ENCODE assay signal across 17 cellular contexts in genomic region chr11:115287266-115287665, GRCh38.
DNase-seq lines count a peak whose midpoint lies in the region; ATAC-seq and TF ChIP-seq lines count a peak whose summit lies in the region.
"Had no signal": no experiment of that assay in that cellular context is flagged by ENCODE, and none has a peak within 500 bp of the region (broad histone marks: within the 10 kb centered on the region; RNA-seq: fewer than 3 reads in every experiment).

No MANE protein-coding gene starts in this region.

- peaks cover 40% of the 10 kb centered on the region for H3K9me3 Mint-ChIP-seq in glutamatergic neuron (ENCODE audit: unreplicated experiment)

- H3K27me3 Mint-ChIP-seq in glutamatergic neuron (ENCODE audit: unreplicated experiment): peaks cover 17% of the 10 kb centered on the region

- no peak overlapping the region for H3K4me3 ChIP-seq in cardiac muscle cell
- no peak overlapping the region for H3K4me3 ChIP-seq in heart left ventricle
- no peak overlapping the region for H3K4me3 ChIP-seq in vagina
- no peak overlapping the region for H3K4me3 ChIP-seq in A673 (ENCODE audit: low read depth, low read length, poor library complexity, severe bottlenecking)

- no peaks in the 10 kb centered on the region for H3K36me3 Mint-ChIP-seq in glutamatergic neuron (ENCODE audit: unreplicated experiment)
- H3K36me3 Mint-ChIP-seq: CD4-positive, alpha-beta memory T cell had no signal

- POLR2A ChIA-PET in A673 (lab: Charles Lee; ENCODE audit: low non-redundant PET): no interaction called here

- peaks cover 49% of the 10 kb centered on the region for H3K4me1 ChIP-seq in cardiac muscle cell (ENCODE audit: low read depth)
- H3K4me1 ChIP-seq in heart left ventricle: peaks cover 0 to 27% (median 11%) of the 10 kb centered on the region in 12 donors
- H3K4me1 ChIP-seq in vagina: no peaks in the 10 kb centered on the region
- H3K4me1 ChIP-seq in A673 (ENCODE audit: insufficient read depth, low read length, poor library complexity, severe bottlenecking): no peaks in the 10 kb centered on the region

- 85 to 94% (median 87%) methylated on average over 6 of the region's 6 CpGs for WGBS in heart left ventricle, 4 donors

- DNase-seq in cardiac muscle cell (ENCODE audit: low read depth in 1 of 2, low spot score in 1 of 2): no peak
- DNase-seq in heart left ventricle: no peak
- DNase-seq in NCI-H510A (lab: John Stamatoyannopoulos, UW): peak; percentile 57
- DNase-seq in glutamatergic neuron: no peak
- no peak for DNase-seq in vagina (ENCODE audit: extremely low spot score in 2 of 2)
- DNase-seq in A673 (ENCODE audit: low spot score): no peak
- DNase-seq: BE2C; CD4-positive, alpha-beta memory T cell; EL; HCEC 1CT; Karpas-422; NCI-H1436 treated with DMSO at 0.1 percent for 48 hours; NCI-H524 treated with DMSO at 0.1 percent for 48 hours; T-helper 2 cell had no signal

- H3K27ac ChIP-seq in cardiac muscle cell: peak overlapping the region; percentile 44
- no peak overlapping the region for H3K27ac ChIP-seq in heart left ventricle
- no peak overlapping the region for H3K27ac ChIP-seq in vagina
- H3K27ac ChIP-seq in A673 (ENCODE audit: low read depth, low read length, poor library complexity, severe bottlenecking): no peak overlapping the region

- H3K27me3 ChIP-seq in cardiac muscle cell (no peaks in the 10 kb centered on the region), heart left ventricle (no peaks in the 10 kb centered on the region), vagina (no peaks in the 10 kb centered on the region), A673 (replicated peaks; ENCODE audit: insufficient read depth, low read depth, low read length, poor library complexity) (no peaks in the 10 kb centered on the region)
- H3K27me3 ChIP-seq: BE2C had no signal

- TF ChIP-seq CTCF in cardiac muscle cell (IDR thresholded peaks at IDR 0.05; ENCODE audit: low read depth, low read length) (no peak), heart left ventricle (IDR thresholded peaks at IDR 0.05) (no peak), glutamatergic neuron (IDR thresholded peaks at IDR 0.05; ENCODE audit: partially characterized antibody, unreplicated experiment) (no peak), vagina (IDR thresholded peaks at IDR 0.05) (no peak), A673 (conservative IDR thresholded peaks at IDR 0.05; ENCODE audit: low read depth, low read length) (no peak)

- TF ChIP-seq POLR2A in heart left ventricle (IDR thresholded peaks at IDR 0.05) (no peak), vagina (IDR thresholded peaks at IDR 0.05) (no peak)

- peak overlapping the region; percentile 3 for H3K4me3 Mint-ChIP-seq in glutamatergic neuron (ENCODE audit: unreplicated experiment)
- H3K4me3 Mint-ChIP-seq: CD4-positive, alpha-beta memory T cell had no signal

- no peaks in the 10 kb centered on the region for H3K36me3 ChIP-seq in cardiac muscle cell
- H3K36me3 ChIP-seq in heart left ventricle: no peaks in the 10 kb centered on the region
- H3K36me3 ChIP-seq in vagina: no peaks in the 10 kb centered on the region
- no peaks in the 10 kb centered on the region for H3K36me3 ChIP-seq in A673 (ENCODE audit: insufficient read depth, low read length, poor library complexity, severe bottlenecking)
- H3K36me3 ChIP-seq: BE2C had no signal

- H3K4me1 Mint-ChIP-seq in glutamatergic neuron (ENCODE audit: low read depth, unreplicated experiment): peaks cover 79% of the 10 kb centered on the region
- H3K4me1 Mint-ChIP-seq: CD4-positive, alpha-beta memory T cell had no signal

- intact Hi-C loops in heart left ventricle (cut with DNase I) (no loop called here), vagina (cut with DNase I) (no loop called here), A673 (cut with micrococcal nuclease; ENCODE audit: unreplicated experiment) (no loop called here)

- ATAC-seq in heart left ventricle: no peak
- no peak for ATAC-seq in SK-N-SH treated with all-trans-retinoic acid at 6 μM for 48 hours
- ATAC-seq: Panc1, Right ventricle myocardium inferior had no signal

- CTCF ChIA-PET in A673 (lab: Charles Lee): no interaction called here

- H3K9me3 ChIP-seq in cardiac muscle cell (ENCODE audit: low read depth) (no peaks in the 10 kb centered on the region), heart left ventricle (no peaks in the 10 kb centered on the region), vagina (no peaks in the 10 kb centered on the region), A673 (ENCODE audit: low read depth, low read length, poor library complexity, severe bottlenecking) (no peaks in the 10 kb centered on the region)
- H3K9me3 ChIP-seq: BE2C had no signal

- peak overlapping the region; percentile 59 for H3K27ac Mint-ChIP-seq in glutamatergic neuron (ENCODE audit: unreplicated experiment)
- H3K27ac Mint-ChIP-seq: CD4-positive, alpha-beta memory T cell had no signal

- BruUV-seq in A673 (replicated peaks; lab: Mats Ljungman, UMichigan): no TSS peak

TF ChIP-seq in SK-N-SH treated with all-trans-retinoic acid at 6 μM for 48 hours, 23 proteins besides CTCF, POLR2A, EP300 and RAD21:
- TF ChIP-seq ESRRG (CRISPR knock-in tag; IDR thresholded peaks at IDR 0.05) (no peak), TCF4 (CRISPR knock-in tag; IDR thresholded peaks at IDR 0.05; ENCODE audit: borderline replicate concordance) (no peak), CSDC2 (CRISPR knock-in tag; IDR thresholded peaks at IDR 0.05) (no peak), RARB (CRISPR knock-in tag; IDR thresholded peaks at IDR 0.05) (no peak)
- TF ChIP-seq, protein P1, sequence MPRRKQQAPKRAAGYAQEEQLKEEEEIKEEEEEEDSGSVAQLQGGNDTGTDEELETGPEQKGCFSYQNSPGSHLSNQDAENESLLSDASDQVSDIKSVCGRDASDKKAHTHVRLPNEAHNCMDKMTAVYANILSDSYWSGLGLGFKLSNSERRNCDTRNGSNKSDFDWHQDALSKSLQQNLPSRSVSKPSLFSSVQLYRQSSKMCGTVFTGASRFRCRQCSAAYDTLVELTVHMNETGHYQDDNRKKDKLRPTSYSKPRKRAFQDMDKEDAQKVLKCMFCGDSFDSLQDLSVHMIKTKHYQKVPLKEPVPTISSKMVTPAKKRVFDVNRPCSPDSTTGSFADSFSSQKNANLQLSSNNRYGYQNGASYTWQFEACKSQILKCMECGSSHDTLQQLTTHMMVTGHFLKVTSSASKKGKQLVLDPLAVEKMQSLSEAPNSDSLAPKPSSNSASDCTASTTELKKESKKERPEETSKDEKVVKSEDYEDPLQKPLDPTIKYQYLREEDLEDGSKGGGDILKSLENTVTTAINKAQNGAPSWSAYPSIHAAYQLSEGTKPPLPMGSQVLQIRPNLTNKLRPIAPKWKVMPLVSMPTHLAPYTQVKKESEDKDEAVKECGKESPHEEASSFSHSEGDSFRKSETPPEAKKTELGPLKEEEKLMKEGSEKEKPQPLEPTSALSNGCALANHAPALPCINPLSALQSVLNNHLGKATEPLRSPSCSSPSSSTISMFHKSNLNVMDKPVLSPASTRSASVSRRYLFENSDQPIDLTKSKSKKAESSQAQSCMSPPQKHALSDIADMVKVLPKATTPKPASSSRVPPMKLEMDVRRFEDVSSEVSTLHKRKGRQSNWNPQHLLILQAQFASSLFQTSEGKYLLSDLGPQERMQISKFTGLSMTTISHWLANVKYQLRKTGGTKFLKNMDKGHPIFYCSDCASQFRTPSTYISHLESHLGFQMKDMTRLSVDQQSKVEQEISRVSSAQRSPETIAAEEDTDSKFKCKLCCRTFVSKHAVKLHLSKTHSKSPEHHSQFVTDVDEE (CRISPR knock-in tag; IDR thresholded peaks at IDR 0.05): no peak
